ENCODE assay signal across 30 cellular contexts in the genomic region with DNA sequence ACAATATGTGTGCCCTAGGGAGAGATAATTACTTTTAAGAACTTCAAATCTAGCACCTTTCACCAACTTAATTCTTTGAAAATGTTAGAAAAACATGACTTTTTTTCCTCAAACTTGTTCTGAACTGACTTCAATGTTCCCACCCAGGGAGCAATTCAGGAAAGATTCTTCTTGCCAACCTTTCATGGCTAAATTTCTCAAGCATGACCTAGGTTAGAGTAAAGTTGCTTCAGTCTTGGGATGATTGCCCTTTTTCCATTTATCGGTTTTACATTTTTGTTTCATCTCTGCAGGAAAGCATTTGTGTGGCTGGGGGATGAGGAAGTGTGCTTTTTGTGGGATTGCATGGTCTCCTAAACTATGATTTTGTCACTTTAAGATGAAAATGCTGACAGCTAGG.
"Had no signal": no experiment of that assay in that cellular context is flagged by ENCODE, and none has a peak within 500 bp of the region (broad histone marks: within the 10 kb centered on the region; RNA-seq: fewer than 3 reads in every experiment).

No MANE protein-coding gene starts in this region.

- DNase-seq: activated CD4-positive, alpha-beta memory T cell treated with anti-CD3 and anti-CD28 coated beads, Interleukin-2, amount 10 ng/mL, durations not matched to agents 7 days and 5 days; activated CD4-positive, alpha-beta T cell treated with anti-CD3 and anti-CD28 coated beads for 1 hour; activated CD4-positive, alpha-beta T cell treated with anti-CD3 and anti-CD28 coated beads for 4 hours; activated CD4-positive, alpha-beta T cell treated with anti-CD3 and anti-CD28 coated beads, Interleukin-2, amount 10 ng/mL, durations not matched to agents 7 days and 5 days; activated CD4-positive, alpha-beta T cell treated with anti-CD3 and anti-CD28 coated beads, Interleukin-2, amount 50 U/mL, for 4 hours; activated effector memory CD4-positive, alpha-beta T cell treated with Interleukin-2 at 50 U/mL for 16 hours; activated gamma-delta T cell treated with Interleukin-2 at 50 U/mL for 16 hours; activated naive CD4-positive, alpha-beta T cell treated with anti-CD3 and anti-CD28 coated beads, Interleukin-2, amount 50 U/mL, for 16 hours; activated naive CD4-positive, alpha-beta T cell treated with Interleukin-2 at 50 U/mL for 16 hours; activated T-cell treated with anti-CD3 and anti-CD28 coated beads, Interleukin-2, amount 50 U/mL, for 4 hours; amniotic stem cell; anterior cingulate cortex; body of pancreas; caudate nucleus; cortex of kidney; dermis blood vessel endothelial cell; effector CD4-positive, alpha-beta T cell; effector memory CD8-positive, alpha-beta T cell; erythroblast; foreskin melanocyte; heart right ventricle; T-helper 17 cell; T1000 had no signal

- ATAC-seq: activated T-cell treated with anti-CD3 and anti-CD28 coated beads, Interleukin-2, amount 50 U/mL, for 4 hours; activated T-helper 17 cell treated with anti-CD3 and anti-CD28 coated beads, Interleukin-2, amount 50 U/mL, for 72 hours; body of pancreas; effector memory CD8-positive, alpha-beta T cell; gastroesophageal sphincter; heart right ventricle; T-helper 17 cell; WTC11 had no signal

- H3K4me3 ChIP-seq: body of pancreas, esophagus muscularis mucosa, gastroesophageal sphincter, heart right ventricle, hepatocyte had no signal

- H3K27me3 Mint-ChIP-seq: activated CD4-positive, alpha-beta memory T cell treated with anti-CD3 and anti-CD28 coated beads, Interleukin-2, amount 10 ng/mL, durations not matched to agents 7 days and 5 days; activated CD4-positive, alpha-beta T cell treated with anti-CD3 and anti-CD28 coated beads, Interleukin-2, amount 10 ng/mL, durations not matched to agents 7 days and 5 days; activated naive CD8-positive, alpha-beta T cell; effector memory CD8-positive, alpha-beta T cell; T-helper 17 cell had no signal

- H3K36me3 Mint-ChIP-seq: activated naive CD8-positive, alpha-beta T cell; WTC11 had no signal

- H3K4me3 Mint-ChIP-seq: activated CD4-positive, alpha-beta memory T cell treated with anti-CD3 and anti-CD28 coated beads, Interleukin-2, amount 10 ng/mL, durations not matched to agents 7 days and 5 days; activated CD4-positive, alpha-beta T cell treated with anti-CD3 and anti-CD28 coated beads, Interleukin-2, amount 10 ng/mL, durations not matched to agents 7 days and 5 days; activated naive CD8-positive, alpha-beta T cell; activated T-cell treated with anti-CD3 and anti-CD28 coated beads, Interleukin-2, amount 50 U/mL, for 4 hours; activated T-helper 17 cell treated with anti-CD3 and anti-CD28 coated beads, Interleukin-2, amount 50 U/mL, for 72 hours; effector memory CD8-positive, alpha-beta T cell; T-helper 17 cell; T-helper 2 cell treated with Interferon-gamma antibody and Interleukin-4, amounts not matched to agents 5 μg/mL and 100 μg/mL, for 36 hours; WTC11 had no signal

- H3K27ac Mint-ChIP-seq: activated CD4-positive, alpha-beta memory T cell treated with anti-CD3 and anti-CD28 coated beads, Interleukin-2, amount 10 ng/mL, durations not matched to agents 7 days and 5 days; activated CD4-positive, alpha-beta T cell treated with anti-CD3 and anti-CD28 coated beads, Interleukin-2, amount 10 ng/mL, durations not matched to agents 7 days and 5 days; activated naive CD8-positive, alpha-beta T cell; activated T-helper 17 cell treated with anti-CD3 and anti-CD28 coated beads, Interleukin-2, amount 50 U/mL, for 72 hours; effector memory CD8-positive, alpha-beta T cell; T-helper 17 cell; T-helper 2 cell treated with Interferon-gamma antibody and Interleukin-4, amounts not matched to agents 5 μg/mL and 100 μg/mL, for 36 hours; WTC11 had no signal

- H3K4me1 Mint-ChIP-seq: activated CD4-positive, alpha-beta memory T cell treated with anti-CD3 and anti-CD28 coated beads, Interleukin-2, amount 10 ng/mL, durations not matched to agents 7 days and 5 days; activated CD4-positive, alpha-beta T cell treated with anti-CD3 and anti-CD28 coated beads, Interleukin-2, amount 10 ng/mL, durations not matched to agents 7 days and 5 days; activated T-helper 17 cell treated with anti-CD3 and anti-CD28 coated beads, Interleukin-2, amount 50 U/mL, for 72 hours; T-helper 17 cell; WTC11 had no signal

- H3K9me3 Mint-ChIP-seq: activated CD4-positive, alpha-beta memory T cell treated with anti-CD3 and anti-CD28 coated beads, Interleukin-2, amount 10 ng/mL, durations not matched to agents 7 days and 5 days; activated CD4-positive, alpha-beta T cell treated with anti-CD3 and anti-CD28 coated beads, Interleukin-2, amount 10 ng/mL, durations not matched to agents 7 days and 5 days; activated T-cell treated with anti-CD3 and anti-CD28 coated beads, Interleukin-2, amount 50 U/mL, for 4 hours; effector memory CD8-positive, alpha-beta T cell; T-helper 2 cell treated with Interferon-gamma antibody and Interleukin-4, amounts not matched to agents 5 μg/mL and 100 μg/mL, for 36 hours had no signal
